Comparison of ENCODE assay signal across 9 cellular contexts in the genomic region with DNA sequence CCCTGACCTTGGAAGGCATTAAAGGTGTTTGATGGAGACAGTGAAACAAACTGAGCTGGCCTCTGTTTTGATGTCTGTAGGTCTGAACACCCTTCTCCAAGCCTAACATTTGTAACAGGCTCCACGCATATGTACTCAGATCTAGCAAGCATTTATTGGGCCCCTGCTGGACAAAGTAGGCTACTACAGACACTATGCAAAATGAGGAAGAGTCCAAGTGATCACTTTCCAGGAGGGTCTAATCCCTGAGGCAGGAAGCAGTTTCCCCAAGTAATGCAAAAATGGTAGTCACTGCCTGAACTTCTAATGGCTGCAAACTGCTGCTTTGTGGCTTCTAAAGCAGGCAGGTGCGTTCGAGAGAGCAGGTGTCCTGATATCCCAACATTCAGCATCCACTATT.
DNase-seq lines count a peak whose midpoint lies in the region; ATAC-seq, FAIRE-seq and TF ChIP-seq lines count a peak whose summit lies in the region.
"Had no signal": no experiment of that assay in that cellular context is flagged by ENCODE, and none has a peak within 500 bp of the region (broad histone marks: within the 10 kb centered on the region; RNA-seq: fewer than 3 reads in every experiment).

No MANE protein-coding gene starts in this region.

- no peak overlapping the region for H2BK15ac ChIP-seq in mesendoderm (replicated peaks; ENCODE audit: low read depth)

- no peak overlapping the region for H3K18ac ChIP-seq in mesendoderm (ENCODE audit: low read length)

- H3K4me2 ChIP-seq in DND-41 (ENCODE audit: insufficient read depth, low read length) (no peak overlapping the region), HCT116 (ENCODE audit: low read length) (peak overlapping the region; percentile 71), mesendoderm (ENCODE audit: low read length) (no peak overlapping the region)

- no CpG with 5 or more reads among the region's 3 CpGs for WGBS in mesendoderm (ENCODE audit: extremely low coverage, insufficient coverage, low lambda C conversion rate)

- TF ChIP-seq RAD21 in HCT116 (IDR thresholded peaks at IDR 0.05; ENCODE audit: low read depth), result 0 out of 2 replicates have a peak, but pooled peaks have one; percentile 23

- H3K23ac ChIP-seq in mesendoderm (ENCODE audit: low read length), result no peak overlapping the region

- CTCF ChIA-PET in HCT116 (lab: Charles Lee), result interaction anchor here (0.8 to 2.6 kb wide), 9 partner anchors 9 to 118 kb away, joined by 3 to 12 read pairs (median 3); no protein-coding TSS in a partner anchor

- H3K27ac ChIP-seq in DND-41 (ENCODE audit: low read length), result no peak overlapping the region
- H3K27ac ChIP-seq in HCT116 (ENCODE audit: low read depth, low read length), result peak overlapping the region; percentile 47
- no peak overlapping the region for H3K27ac ChIP-seq in mesendoderm (ENCODE audit: low read depth, low read length)
- no peak overlapping the region for H3K27ac ChIP-seq in vagina

- H4K20me1 ChIP-seq in DND-41 (ENCODE audit: insufficient read depth, low read length), result no peaks in the 10 kb centered on the region
- no peaks in the 10 kb centered on the region for H4K20me1 ChIP-seq in HCT116 (ENCODE audit: insufficient read depth)

- no peaks in the 10 kb centered on the region for H3K9me2 ChIP-seq in HCT116 (ENCODE audit: insufficient read depth)

- H4K5ac ChIP-seq in mesendoderm (ENCODE audit: low read length), result no peak overlapping the region

- TF ChIP-seq POLR2A in HCT116 (IDR thresholded peaks at IDR 0.05; ENCODE audit: borderline replicate concordance, extremely low read depth, insufficient read depth, insufficient read length), result no peak
- TF ChIP-seq POLR2A in vagina (IDR thresholded peaks at IDR 0.05), result no peak

- ATAC-seq in DND-41 (ENCODE audit: insufficient read depth, low read depth) (peak; percentile 79), HCT116 (peak; percentile 87)

- POLR2A ChIA-PET in HCT116 (lab: Charles Lee), result interaction anchor here (0.9 kb wide), 1 partner anchor 1188 kb away, joined by 3 read pairs; a partner anchor contains a TSS

- no peak overlapping the region for H3K56ac ChIP-seq in mesendoderm (ENCODE audit: low read length)

- intact Hi-C loops in HCT116 (cut with micrococcal nuclease), result no loop called here
- intact Hi-C loops in vagina (cut with DNase I), result no loop called here

- H3K79me2 ChIP-seq in DND-41 (ENCODE audit: insufficient read depth, low read length), result no peaks in the 10 kb centered on the region
- H3K79me2 ChIP-seq in HCT116 (ENCODE audit: insufficient read depth, low read length), result no peaks in the 10 kb centered on the region
- H3K79me2 ChIP-seq in mesendoderm (ENCODE audit: control insufficient read depth, insufficient read depth, low read length), result no peaks in the 10 kb centered on the region

- H3K27me3 ChIP-seq in DND-41 (ENCODE audit: insufficient read depth, low read length, poor library complexity), result peaks cover 15% of the 10 kb centered on the region
- H3K27me3 ChIP-seq in HCT116 (ENCODE audit: insufficient read depth, low read length), result no peaks in the 10 kb centered on the region
- no peaks in the 10 kb centered on the region for H3K27me3 ChIP-seq in bronchial epithelial cell (ENCODE audit: control insufficient read depth, insufficient read depth, low read length)
- H3K27me3 ChIP-seq in mesendoderm (ENCODE audit: insufficient read depth, low read length, poor library complexity), result no peaks in the 10 kb centered on the region
- H3K27me3 ChIP-seq in vagina, result no peaks in the 10 kb centered on the region

- H3K9ac ChIP-seq in DND-41 (ENCODE audit: low read depth, low read length), result no peak overlapping the region
- no peak overlapping the region for H3K9ac ChIP-seq in HCT116 (ENCODE audit: low read length)
- H3K9ac ChIP-seq in mesendoderm (ENCODE audit: low read length), result no peak overlapping the region

- H2BK120ac ChIP-seq in mesendoderm (ENCODE audit: low read depth, low read length), result no peak overlapping the region

- TF ChIP-seq CTCF in DND-41 (IDR thresholded peaks at IDR 0.05; ENCODE audit: borderline replicate concordance, extremely low read depth, low read length, poor library complexity, severe bottlenecking) (peak; percentile 69), HCT116 (IDR thresholded peaks at IDR 0.05 in 2 of 3, conservative IDR thresholded peaks at IDR 0.05 in 1 of 3; ENCODE audit: borderline replicate concordance in 1 of 3, insufficient read depth in 1 of 3, low read depth in 2 of 3, low read length in 2 of 3) (peak; percentile 26 to 81 (median 79); a peak in 5 of 6 replicates), bronchial epithelial cell (IDR thresholded peaks at IDR 0.05; ENCODE audit: insufficient read depth, low read length, severe bottlenecking) (peak; percentile 51), vagina (IDR thresholded peaks at IDR 0.05) (peak in 1 of 3 experiments; percentile 7)

- H2AFZ ChIP-seq in DND-41 (ENCODE audit: low read depth, low read length) (no peak overlapping the region), HCT116 (ENCODE audit: low read depth, low read length, poor library complexity, severe bottlenecking) (peak overlapping the region; percentile 74)

- RAD21 ChIA-PET in HCT116 (lab: Charles Lee; ENCODE audit: low non-redundant PET in 1 of 2, low total read pairs in 2 of 2, uncharacterized antibody in 2 of 2, unreplicated experiment in 2 of 2), result no interaction called here

- H3K4me3 ChIP-seq in DND-41 (ENCODE audit: low read depth in 1 of 2, low read length in 2 of 2), result no peak overlapping the region
- peak overlapping the region in 1 of 2 experiments; percentile 44; a peak in 1 of 4 replicates for H3K4me3 ChIP-seq in HCT116 (replicated peaks in 1 of 2; ENCODE audit: low read depth in 1 of 2, low read length in 2 of 2)
- no peak overlapping the region for H3K4me3 ChIP-seq in bronchial epithelial cell (ENCODE audit: low read depth, low read length)
- H3K4me3 ChIP-seq in mesendoderm (ENCODE audit: low read length), result no peak overlapping the region
- H3K4me3 ChIP-seq in vagina, result no peak overlapping the region
- H3K4me3 ChIP-seq: skin epidermis had no signal

- peaks cover 41% of the 10 kb centered on the region for H3K27me3 Mint-ChIP-seq in activated T-cell treated with anti-CD3 and anti-CD28 coated beads, Interleukin-2, amount 50 U/mL, for 24 hours

- no peak overlapping the region for H2AK5ac ChIP-seq in mesendoderm (ENCODE audit: low read length)

- H3K9me3 Mint-ChIP-seq in activated T-cell treated with anti-CD3 and anti-CD28 coated beads, Interleukin-2, amount 50 U/mL, for 24 hours, result no peaks in the 10 kb centered on the region

- no peak overlapping the region for H3K4me3 Mint-ChIP-seq in activated T-cell treated with anti-CD3 and anti-CD28 coated beads, Interleukin-2, amount 50 U/mL, for 24 hours

- H3K4me1 ChIP-seq in DND-41 (ENCODE audit: insufficient read depth, low read length), result no peaks in the 10 kb centered on the region
- peaks cover 36 to 43% of the 10 kb centered on the region in 2 experiments for H3K4me1 ChIP-seq in HCT116 (ENCODE audit: control insufficient read depth in 1 of 2, insufficient read depth in 2 of 2, low read length in 2 of 2)
- H3K4me1 ChIP-seq in mesendoderm (ENCODE audit: control insufficient read depth, low read depth, low read length), result peaks cover 7% of the 10 kb centered on the region
- peaks cover 7% of the 10 kb centered on the region for H3K4me1 ChIP-seq in vagina

- FAIRE-seq in bronchial epithelial cell (lab: Jason Lieb, UNC), result no peak

- no TSS peak for BruUV-seq in HCT116 (replicated peaks; lab: Mats Ljungman, UMichigan)

- H3K9me3 ChIP-seq in DND-41 (ENCODE audit: insufficient read depth, low read length, severe bottlenecking) (no peaks in the 10 kb centered on the region), HCT116 (ENCODE audit: control insufficient read depth in 1 of 2, insufficient read depth in 1 of 2, low read depth in 1 of 2, low read length in 2 of 2) (no peaks in the 10 kb centered on the region), vagina (no peaks in the 10 kb centered on the region)

- DNase-seq in DND-41, result peak; percentile 20
- DNase-seq in HCT116 (ENCODE audit: low read depth, low spot score), result peak; percentile 58
- DNase-seq in NCI-H446 treated with DMSO at 0.1 percent for 48 hours (lab: John Stamatoyannopoulos, UW), result peak; percentile 6
- peak; percentile 7 for DNase-seq in bronchial epithelial cell (ENCODE audit: low read depth)
- DNase-seq in mesendoderm, result peak; percentile 90
- no peak for DNase-seq in activated T-cell treated with anti-CD3 and anti-CD28 coated beads, Interleukin-2, amount 50 U/mL, for 24 hours
- no peak for DNase-seq in vagina (ENCODE audit: extremely low spot score in 2 of 2)
- no peak for DNase-seq in NK-92 (lab: John Stamatoyannopoulos, UW; ENCODE audit: unreplicated experiment)

- H3K36me3 Mint-ChIP-seq in activated T-cell treated with anti-CD3 and anti-CD28 coated beads, Interleukin-2, amount 50 U/mL, for 24 hours (ENCODE audit: low read depth), result no peaks in the 10 kb centered on the region

- no peak overlapping the region for H3K27ac Mint-ChIP-seq in activated T-cell treated with anti-CD3 and anti-CD28 coated beads, Interleukin-2, amount 50 U/mL, for 24 hours

- H3K4ac ChIP-seq in mesendoderm (ENCODE audit: low read depth, low read length), result no peak overlapping the region

- no peaks in the 10 kb centered on the region for H3K36me3 ChIP-seq in DND-41 (ENCODE audit: insufficient read depth, low read length)
- no peaks in the 10 kb centered on the region for H3K36me3 ChIP-seq in HCT116 (ENCODE audit: control insufficient read depth in 1 of 2, insufficient read depth in 2 of 2, low read length in 2 of 2)
- H3K36me3 ChIP-seq in bronchial epithelial cell (ENCODE audit: control insufficient read depth, insufficient read depth, low read length), result no peaks in the 10 kb centered on the region
- H3K36me3 ChIP-seq in mesendoderm (ENCODE audit: control insufficient read depth, insufficient read depth, low read length), result no peaks in the 10 kb centered on the region
- H3K36me3 ChIP-seq in vagina, result no peaks in the 10 kb centered on the region

- H3K79me1 ChIP-seq in mesendoderm (ENCODE audit: low read length), result no peaks in the 10 kb centered on the region

- no peaks in the 10 kb centered on the region for H3K4me1 Mint-ChIP-seq in activated T-cell treated with anti-CD3 and anti-CD28 coated beads, Interleukin-2, amount 50 U/mL, for 24 hours (ENCODE audit: low read depth)

- H2BK5ac ChIP-seq in mesendoderm (ENCODE audit: low read length), result no peak overlapping the region

- no peak overlapping the region for H4K8ac ChIP-seq in mesendoderm (ENCODE audit: low read depth, low read length)

TF ChIP-seq in HCT116, 20 proteins besides CTCF, POLR2A, EP300 and RAD21:
- TF ChIP-seq JUND (IDR thresholded peaks at IDR 0.05) (no peak), CBX3 (IDR thresholded peaks at IDR 0.05; ENCODE audit: low read depth) (peak; percentile 58; the same call in 1 of the 2 replicates), SRF (IDR thresholded peaks at IDR 0.05; ENCODE audit: low read depth) (no peak), ZFX (IDR thresholded peaks at IDR 0.05) (no peak)

Comparison
In these comparisons a context has a peak if more than half of its experiments do, and no peak if none do; other contexts are left out.
1. DNase-seq: peak in DND-41 (single experiment), HCT116 (single experiment), NCI-H446 treated with DMSO at 0.1 percent for 48 hours (single experiment), bronchial epithelial cell (single experiment) and mesendoderm (single experiment); none in activated T-cell treated with anti-CD3 and anti-CD28 coated beads, Interleukin-2, amount 50 U/mL, for 24 hours (single experiment), vagina (0 of 2) and NK-92 (single experiment).